In the genomic region with DNA sequence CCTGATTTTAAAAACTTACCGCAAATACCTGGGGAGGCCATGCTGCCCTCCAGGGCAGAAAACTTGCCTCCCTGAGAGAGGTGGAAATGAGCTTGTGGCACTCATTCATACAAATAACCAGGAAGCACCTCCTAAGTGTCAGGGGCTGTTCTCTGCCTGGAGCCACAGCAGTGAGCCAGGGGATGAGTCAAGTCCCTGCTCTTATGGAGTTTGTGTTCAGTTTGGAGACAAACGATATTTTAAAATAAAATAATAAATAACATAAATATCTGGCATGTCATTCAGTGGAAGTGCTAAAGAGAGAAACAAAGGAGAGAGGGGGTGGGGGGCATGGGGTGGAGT, we compare ENCODE assay signal across 18 cellular contexts.
DNase-seq lines count a peak whose midpoint lies in the region; ATAC-seq and TF ChIP-seq lines count a peak whose summit lies in the region.
"Had no signal": no experiment of that assay in that cellular context is flagged by ENCODE, and none has a peak within 500 bp of the region (broad histone marks: within the 10 kb centered on the region; RNA-seq: fewer than 3 reads in every experiment).

No MANE protein-coding gene starts in this region.

- H3K36me3 Mint-ChIP-seq in stimulated activated memory B cell treated with anti-CD40 and anti-IgM and Interleukin-4, amounts not matched to agents 10 μg/mL and 1 μg/mL and 100 μg/mL, for 72 hours, result no peaks in the 10 kb centered on the region

- H3K27me3 Mint-ChIP-seq in stimulated activated memory B cell treated with anti-CD40 and anti-IgM and Interleukin-4, amounts not matched to agents 10 μg/mL and 1 μg/mL and 100 μg/mL, for 72 hours, result peaks cover 7% of the 10 kb centered on the region

- DNase-seq in LHCN-M2 (ENCODE audit: low read depth), result peak; percentile 41
- peak; percentile 26 for DNase-seq in choroid plexus epithelial cell (ENCODE audit: low read depth)
- DNase-seq in myocyte (ENCODE audit: low read depth), result peak; percentile 22
- DNase-seq in NCI-H2227 treated with DMSO at 0.1 percent for 48 hours (lab: John Stamatoyannopoulos, UW), result no peak
- DNase-seq: ACHN; C1 segment of cervical spinal cord; DMS79 treated with DMSO at 0.1 percent for 48 hours; GDM1; HFFc6; NCI-H1092 treated with DMSO at 0.1 percent for 48 hours; NCI-H2081 treated with DMSO at 0.1 percent for 48 hours; NK-92 treated with Interleukin-12 subunit alpha and Interleukin-12 subunit beta, amount 100 ng/mL, for 24 hours; Right ventricle myocardium superior had no signal

- TF ChIP-seq CTCF in choroid plexus epithelial cell (conservative IDR thresholded peaks at IDR 0.05; ENCODE audit: low read depth, low read length), result no peak

- peaks cover 10% of the 10 kb centered on the region for H3K9me3 Mint-ChIP-seq in stimulated activated memory B cell treated with anti-CD40 and anti-IgM and Interleukin-4, amounts not matched to agents 10 μg/mL and 1 μg/mL and 100 μg/mL, for 72 hours
- H3K9me3 Mint-ChIP-seq: HFFc6 had no signal

- no peak overlapping the region for H3K4me3 Mint-ChIP-seq in stimulated activated memory B cell treated with anti-CD40 and anti-IgM and Interleukin-4, amounts not matched to agents 10 μg/mL and 1 μg/mL and 100 μg/mL, for 72 hours
- H3K4me3 Mint-ChIP-seq: HFFc6 had no signal

- H3K4me1 Mint-ChIP-seq in stimulated activated memory B cell treated with anti-CD40 and anti-IgM and Interleukin-4, amounts not matched to agents 10 μg/mL and 1 μg/mL and 100 μg/mL, for 72 hours, result no peaks in the 10 kb centered on the region

- H3K27ac Mint-ChIP-seq in stimulated activated memory B cell treated with anti-CD40 and anti-IgM and Interleukin-4, amounts not matched to agents 10 μg/mL and 1 μg/mL and 100 μg/mL, for 72 hours, result no peak overlapping the region
- H3K27ac Mint-ChIP-seq: HFFc6 had no signal

- H3K4me3 ChIP-seq in choroid plexus epithelial cell (ENCODE audit: low read depth, low read length), result no peak overlapping the region
- H3K4me3 ChIP-seq: GM12878, SK-N-MC had no signal

- ATAC-seq in HG02852 (IDR thresholded peaks at IDR 0.05; ENCODE audit: unreplicated experiment) (no peak), GM21390 (IDR thresholded peaks at IDR 0.05; ENCODE audit: unreplicated experiment) (no peak)
- ATAC-seq in stimulated activated memory B cell treated with anti-CD40 and anti-IgM and Interleukin-4, amounts not matched to agents 10 μg/mL and 1 μg/mL and 100 μg/mL, for 72 hours, result no peak
- ATAC-seq: GM12878 had no signal
